In genomic region chr18:79478484-79479113, GRCh38 we compare ENCODE assay signal across 18 cellular contexts.
DNase-seq lines count a peak whose midpoint lies in the region; ATAC-seq and TF ChIP-seq lines count a peak whose summit lies in the region.
"Had no signal": no experiment of that assay in that cellular context is flagged by ENCODE, and none has a peak within 500 bp of the region (broad histone marks: within the 10 kb centered on the region; RNA-seq: fewer than 3 reads in every experiment).

No MANE protein-coding gene starts in this region.

- 96% methylated on average over 21 of the region's 33 CpGs for WGBS in suprapubic skin

- peak overlapping the region; percentile 41 for H3K27ac Mint-ChIP-seq in activated naive CD4-positive, alpha-beta T cell treated with anti-CD3 and anti-CD28 coated beads for 36 hours
- H3K27ac Mint-ChIP-seq in chondrocyte (ENCODE audit: unreplicated experiment): no peak overlapping the region
- H3K27ac Mint-ChIP-seq in memory B cell: peak overlapping the region; percentile 31
- H3K27ac Mint-ChIP-seq: type B pancreatic cell had no signal

- no peak overlapping the region for H3K4me3 Mint-ChIP-seq in activated naive CD4-positive, alpha-beta T cell treated with anti-CD3 and anti-CD28 coated beads for 36 hours
- H3K4me3 Mint-ChIP-seq in chondrocyte (ENCODE audit: unreplicated experiment) (no peak overlapping the region), memory B cell (no peak overlapping the region)
- H3K4me3 Mint-ChIP-seq: nephron, type B pancreatic cell had no signal

- H3K4me3 ChIP-seq in suprapubic skin: no peak overlapping the region
- H3K4me3 ChIP-seq: breast epithelium, gastrocnemius medialis had no signal

- H3K27ac ChIP-seq in suprapubic skin: no peak overlapping the region
- H3K27ac ChIP-seq: breast epithelium, gastrocnemius medialis had no signal

- H3K36me3 ChIP-seq in suprapubic skin: peaks cover 8% of the 10 kb centered on the region
- H3K36me3 ChIP-seq: breast epithelium, gastrocnemius medialis had no signal

- H3K4me1 Mint-ChIP-seq in activated naive CD4-positive, alpha-beta T cell treated with anti-CD3 and anti-CD28 coated beads for 36 hours (ENCODE audit: low read depth): peaks cover 15% of the 10 kb centered on the region
- peaks cover 7% of the 10 kb centered on the region for H3K4me1 Mint-ChIP-seq in chondrocyte (ENCODE audit: low read depth)
- H3K4me1 Mint-ChIP-seq in memory B cell: no peaks in the 10 kb centered on the region

- no peak for ATAC-seq in memory B cell (ENCODE audit: low read depth)
- ATAC-seq in GM18505 (IDR thresholded peaks at IDR 0.05; ENCODE audit: unreplicated experiment): no peak
- ATAC-seq: gastrocnemius medialis had no signal

- H3K9me3 ChIP-seq in suprapubic skin: no peaks in the 10 kb centered on the region
- H3K9me3 ChIP-seq: gastrocnemius medialis had no signal

- TF ChIP-seq POLR2A in suprapubic skin (IDR thresholded peaks at IDR 0.05) (no peak), GM18505 (IDR thresholded peaks at IDR 0.05; ENCODE audit: borderline replicate concordance, extremely low read depth, insufficient read depth, insufficient read length) (no peak)

- no peak for TF ChIP-seq EP300 in suprapubic skin (IDR thresholded peaks at IDR 0.05)

- no peaks in the 10 kb centered on the region for H3K4me1 ChIP-seq in suprapubic skin
- H3K4me1 ChIP-seq: breast epithelium had no signal

- H3K36me3 Mint-ChIP-seq in activated naive CD4-positive, alpha-beta T cell treated with anti-CD3 and anti-CD28 coated beads for 36 hours (ENCODE audit: low read depth): peaks cover 6% of the 10 kb centered on the region
- H3K36me3 Mint-ChIP-seq in chondrocyte (ENCODE audit: low read depth) (no peaks in the 10 kb centered on the region), memory B cell (no peaks in the 10 kb centered on the region)
- H3K36me3 Mint-ChIP-seq: type B pancreatic cell had no signal

- H3K9me3 Mint-ChIP-seq in activated naive CD4-positive, alpha-beta T cell treated with anti-CD3 and anti-CD28 coated beads for 36 hours: no peaks in the 10 kb centered on the region
- H3K9me3 Mint-ChIP-seq in chondrocyte (ENCODE audit: low read depth): no peaks in the 10 kb centered on the region
- no peaks in the 10 kb centered on the region for H3K9me3 Mint-ChIP-seq in memory B cell
- H3K9me3 Mint-ChIP-seq: nephron, type B pancreatic cell had no signal

- H3K27me3 ChIP-seq in suprapubic skin: no peaks in the 10 kb centered on the region
- H3K27me3 ChIP-seq: breast epithelium, gastrocnemius medialis had no signal

- intact Hi-C loops in activated naive CD4-positive, alpha-beta T cell treated with anti-CD3 and anti-CD28 coated beads for 36 hours (cut with micrococcal nuclease): loop anchor here (5.0 kb wide), 1 partner anchor 44 kb away; no protein-coding TSS in a partner anchor

- CTCF ChIA-PET in activated naive CD4-positive, alpha-beta T cell treated with anti-CD3 and anti-CD28 coated beads for 36 hours (lab: Charles Lee): interaction anchor here (0.6 kb wide), 1 partner anchor 134 kb away, joined by 3 read pairs; no protein-coding TSS in a partner anchor

- no peak for DNase-seq in activated naive CD4-positive, alpha-beta T cell treated with anti-CD3 and anti-CD28 coated beads for 36 hours
- no peak for DNase-seq in activated naive CD4-positive, alpha-beta T cell treated with anti-CD3 and anti-CD28 coated beads, Interleukin-2, amount 50 U/mL, for 16 hours
- DNase-seq in chondrocyte (ENCODE audit: low spot score) (peak; percentile 83), memory B cell (ENCODE audit: low spot score in 2 of 2) (no peak), suprapubic skin (ENCODE audit: low spot score in 2 of 2) (peak; percentile 53 to 74), OCI-M2 (lab: John Stamatoyannopoulos, UW; ENCODE audit: unreplicated experiment) (no peak), NCI-H187 treated with DMSO at 0.1 percent for 48 hours (lab: John Stamatoyannopoulos, UW) (no peak)
- DNase-seq: activated CD4-positive, alpha-beta T cell treated with anti-CD3 and anti-CD28 coated beads, Interleukin-2, amount 50 U/mL, for 4 hours; activated T-cell treated with anti-CD3 and anti-CD28 coated beads, Interleukin-2, amount 50 U/mL, for 48 hours; gastrocnemius medialis; GOT3; KBM-7; NCI-H2081 treated with DMSO at 0.1 percent for 48 hours; stimulated activated CD4-positive, alpha-beta T cell treated with anti-CD3 and anti-CD28 coated beads, Interleukin-12 subunit alpha, Interleukin-12 subunit beta, amount 100 ng/mL, for 4 hours had no signal

- no peaks in the 10 kb centered on the region for H3K27me3 Mint-ChIP-seq in activated naive CD4-positive, alpha-beta T cell treated with anti-CD3 and anti-CD28 coated beads for 36 hours (ENCODE audit: low read depth)
- peaks cover 2% of the 10 kb centered on the region for H3K27me3 Mint-ChIP-seq in chondrocyte (ENCODE audit: low read depth)
- no peaks in the 10 kb centered on the region for H3K27me3 Mint-ChIP-seq in memory B cell
- H3K27me3 Mint-ChIP-seq: type B pancreatic cell had no signal

- no peak for TF ChIP-seq CTCF in chondrocyte (IDR thresholded peaks at IDR 0.05)
- no peak for TF ChIP-seq CTCF in suprapubic skin (IDR thresholded peaks at IDR 0.05)

Comparison
In these comparisons a context has a peak if more than half of its experiments do, and no peak if none do; other contexts are left out.
1. DNase-seq: peak in chondrocyte (single experiment) and suprapubic skin (2 of 2); none in activated naive CD4-positive, alpha-beta T cell treated with anti-CD3 and anti-CD28 coated beads for 36 hours (single experiment), activated naive CD4-positive, alpha-beta T cell treated with anti-CD3 and anti-CD28 coated beads, Interleukin-2, amount 50 U/mL, for 16 hours (single experiment), memory B cell (0 of 2), OCI-M2 (single experiment) and NCI-H187 treated with DMSO at 0.1 percent for 48 hours (single experiment).